19 cellular contexts compared by ENCODE assay signal in genomic region chr15:83475551-83475950, GRCh38. TPM values are rescaled to one million over a fixed set of nuclear protein-coding genes. Genes with fewer than 3 reads are reported as not detected.
DNase-seq lines count a peak whose midpoint lies in the region; ATAC-seq, FAIRE-seq and TF ChIP-seq lines count a peak whose summit lies in the region.
"Had no signal": no experiment of that assay in that cellular context is flagged by ENCODE, and none has a peak within 500 bp of the region (broad histone marks: within the 10 kb centered on the region; RNA-seq: fewer than 3 reads in every experiment).

No MANE protein-coding gene starts in this region.

- no peaks in the 10 kb centered on the region for H3K79me2 ChIP-seq in keratinocyte (ENCODE audit: control insufficient read depth, insufficient read depth, low read length)

- no peak for TF ChIP-seq RAD21 in IMR-90 (IDR thresholded peaks at IDR 0.05; ENCODE audit: low read length)

- H4K5ac ChIP-seq in IMR-90 (ENCODE audit: low read depth, low read length) = no peak overlapping the region

- peak; percentile 51 for DNase-seq in A172 (ENCODE audit: low spot score)
- peak; percentile 12 for DNase-seq in IMR-90
- DNase-seq in bronchial epithelial cell (ENCODE audit: low read depth) = peak; percentile 66
- no peak for DNase-seq in keratinocyte (ENCODE audit: low read depth, low spot score)
- no peak for DNase-seq in activated gamma-delta T cell treated with Interleukin-2 at 50 U/mL for 16 hours
- DNase-seq in GM12892 (ENCODE audit: insufficient read length) = no peak
- DNase-seq in sciatic nerve (ENCODE audit: low spot score) = no peak
- DNase-seq: activated CD4-positive, CD25-positive, alpha-beta regulatory T cell treated with anti-CD3 and anti-CD28 coated beads, Interleukin-2, amount 50 U/mL, for 72 hours; adrenal gland; DMS153; effector CD8-positive, alpha-beta T cell; heart left ventricle; NCI-H2029; NK-92 treated with Interleukin-12 subunit alpha and Interleukin-12 subunit beta, amount 100 ng/mL, for 24 hours; occipital lobe; stimulated activated CD4-positive, alpha-beta T cell treated with anti-CD3 and anti-CD28 coated beads, Interleukin-12 subunit alpha, Interleukin-12 subunit beta, amount 100 ng/mL, for 4 hours; testis had no signal

- H3K4me1 ChIP-seq in IMR-90 (ENCODE audit: control insufficient read depth, insufficient read depth, low read length) (no peaks in the 10 kb centered on the region), keratinocyte (ENCODE audit: control insufficient read depth, extremely low read depth, insufficient read depth, low read length) (peaks cover 3% of the 10 kb centered on the region)
- H3K4me1 ChIP-seq: adrenal gland, heart left ventricle, testis had no signal

- no peak overlapping the region for H3K18ac ChIP-seq in IMR-90 (ENCODE audit: low read depth, low read length)

- TF ChIP-seq CTCF in IMR-90 (conservative IDR thresholded peaks at IDR 0.05; ENCODE audit: low read depth, low read length) = no peak
- no peak for TF ChIP-seq CTCF in bronchial epithelial cell (IDR thresholded peaks at IDR 0.05; ENCODE audit: insufficient read depth, low read length, severe bottlenecking)
- no peak for TF ChIP-seq CTCF in keratinocyte (optimal IDR thresholded peaks at IDR 0.05 in 1 of 3, IDR thresholded peaks at IDR 0.05 in 1 of 3, conservative IDR thresholded peaks at IDR 0.05 in 1 of 3; ENCODE audit: extremely low read depth in 1 of 3, insufficient read depth in 2 of 3, low read length in 3 of 3)

- H3K56ac ChIP-seq in IMR-90 (ENCODE audit: extremely low read depth, insufficient read depth, low read length) = no peak overlapping the region

- no peak overlapping the region for H2BK120ac ChIP-seq in IMR-90 (ENCODE audit: low read depth, low read length)

- H2BK15ac ChIP-seq in IMR-90 (ENCODE audit: low read depth, low read length) = no peak overlapping the region

- no peak overlapping the region for H3K4me2 ChIP-seq in IMR-90 (ENCODE audit: low read depth, low read length)
- H3K4me2 ChIP-seq in keratinocyte (ENCODE audit: control insufficient read depth, extremely low read depth, insufficient read depth, low read depth, low read length) = no peak overlapping the region

- H2AFZ ChIP-seq in IMR-90 (replicated peaks; ENCODE audit: low read length, poor library complexity) = no peak overlapping the region
- H2AFZ ChIP-seq in keratinocyte (ENCODE audit: control insufficient read depth, low read length) = no peak overlapping the region

- H3K79me1 ChIP-seq in IMR-90 (ENCODE audit: low read depth in 1 of 2, low read length in 2 of 2) = no peaks in the 10 kb centered on the region

- FAIRE-seq in bronchial epithelial cell (lab: Jason Lieb, UNC) = no peak
- FAIRE-seq in keratinocyte (lab: Jason Lieb, UNC) = peak; percentile 20
- FAIRE-seq in GM12892 (lab: Jason Lieb, UNC) = no peak

- no CpG with 5 or more reads among the region's 2 CpGs for WGBS in IMR-90 (ENCODE audit: extremely low coverage in 2 of 2, insufficient read length in 1 of 2), 2 experiments

- H3K9me3 ChIP-seq in IMR-90 (ENCODE audit: control insufficient read depth, insufficient read depth, low read length) = no peaks in the 10 kb centered on the region
- no peaks in the 10 kb centered on the region for H3K9me3 ChIP-seq in keratinocyte (ENCODE audit: control insufficient read depth, low read depth, low read length)
- H3K9me3 ChIP-seq: adrenal gland, testis had no signal

- H3K9me1 ChIP-seq in IMR-90 (ENCODE audit: insufficient read depth, low read length) (no peaks in the 10 kb centered on the region), keratinocyte (ENCODE audit: control insufficient read depth, extremely low read depth, insufficient read depth, low read length) (no peaks in the 10 kb centered on the region)

- ATAC-seq in IMR-90 (ENCODE audit: low read depth) (no peak), HG03378 (IDR thresholded peaks at IDR 0.05; ENCODE audit: unreplicated experiment) (no peak), sciatic nerve (no peak)
- ATAC-seq: heart left ventricle had no signal

- H3K14ac ChIP-seq in IMR-90 (replicated peaks; ENCODE audit: low read depth, low read length) = no peak overlapping the region

- BruUV-seq in IMR-90 (replicated peaks; lab: Mats Ljungman, UMichigan) = no TSS peak

- H4K20me1 ChIP-seq in IMR-90 (ENCODE audit: insufficient read depth, low read length) (no peaks in the 10 kb centered on the region), keratinocyte (ENCODE audit: control insufficient read depth, extremely low read depth, insufficient read depth, low read length) (no peaks in the 10 kb centered on the region)

- H4K91ac ChIP-seq in IMR-90 (ENCODE audit: insufficient read depth, low read depth, low read length) = no peak overlapping the region

- H3K27me3 ChIP-seq in IMR-90 (ENCODE audit: control insufficient read depth, insufficient read depth, low read length) (no peaks in the 10 kb centered on the region), bronchial epithelial cell (ENCODE audit: control insufficient read depth, insufficient read depth, low read length) (peaks cover 2% of the 10 kb centered on the region), keratinocyte (ENCODE audit: control insufficient read depth, extremely low read depth, insufficient read depth, low read length) (no peaks in the 10 kb centered on the region)
- H3K27me3 ChIP-seq: adrenal gland, testis had no signal

- H3K36me3 ChIP-seq in IMR-90 (ENCODE audit: control insufficient read depth, insufficient read depth, low read length) (no peaks in the 10 kb centered on the region), bronchial epithelial cell (ENCODE audit: control insufficient read depth, insufficient read depth, low read length) (no peaks in the 10 kb centered on the region), keratinocyte (ENCODE audit: control insufficient read depth in 2 of 2, extremely low read depth in 1 of 2, insufficient read depth in 2 of 2, low read length in 2 of 2) (no peaks in the 10 kb centered on the region)
- H3K36me3 ChIP-seq: adrenal gland, heart left ventricle had no signal

- no peak overlapping the region for H2BK5ac ChIP-seq in IMR-90 (ENCODE audit: low read depth, low read length, poor library complexity, severe bottlenecking)

- H3K9ac ChIP-seq in IMR-90 (ENCODE audit: low read depth, low read length) (no peak overlapping the region), keratinocyte (ENCODE audit: control insufficient read depth, extremely low read depth, insufficient read depth, low read length) (no peak overlapping the region)

- CTCF ChIA-PET in IMR-90 (lab: Yijun Ruan, JAX) = no interaction called here

- no peak overlapping the region for H2BK20ac ChIP-seq in IMR-90 (ENCODE audit: low read depth, low read length)

- no peak overlapping the region for H4K8ac ChIP-seq in IMR-90 (ENCODE audit: low read depth in 2 of 2, low read length in 2 of 2)

- no peak overlapping the region for H3K4ac ChIP-seq in IMR-90 (ENCODE audit: low read depth, low read length)

- no peak overlapping the region for H3K23ac ChIP-seq in IMR-90 (ENCODE audit: low read depth, low read length)

- H3K27ac ChIP-seq in IMR-90 (ENCODE audit: insufficient read depth, low read length) (no peak overlapping the region), keratinocyte (ENCODE audit: control insufficient read depth, insufficient read depth, low read length) (no peak overlapping the region)
- H3K27ac ChIP-seq: adrenal gland, heart left ventricle, testis had no signal

- no peak overlapping the region for H2AK5ac ChIP-seq in IMR-90 (ENCODE audit: low read depth, low read length)

- intact Hi-C loops in IMR-90 (cut with micrococcal nuclease) = no loop called here
- intact Hi-C loops in sciatic nerve (cut with DNase I) = no loop called here

- H3K4me3 ChIP-seq in IMR-90 (ENCODE audit: insufficient read depth, low read depth, low read length) (no peak overlapping the region), bronchial epithelial cell (ENCODE audit: low read depth, low read length) (no peak overlapping the region), keratinocyte (ENCODE audit: control insufficient read depth in 2 of 3, extremely low read depth in 1 of 3, insufficient read depth in 2 of 3, low read depth in 1 of 3, low read length in 3 of 3) (no peak overlapping the region)
- H3K4me3 ChIP-seq: adrenal gland, heart left ventricle, testis had no signal

- dilution Hi-C loops in IMR-90 (cut with HindIII; ENCODE audit: low sequenced_read_pairs, unreplicated experiment) (no loop called here), keratinocyte (cut with MboI; ENCODE audit: extremely low pct_ligation_motif_present, low sequenced_read_pairs) (no loop called here)

- TF ChIP-seq POLR2A in IMR-90 (IDR thresholded peaks at IDR 0.05; ENCODE audit: low read depth, low read length) (no peak), GM12892 (IDR thresholded peaks at IDR 0.05; ENCODE audit: low read depth, low read length) (no peak)

- POLR2A ChIA-PET in IMR-90 (lab: Charles Lee; ENCODE audit: unreplicated experiment) = no interaction called here

- in situ Hi-C loops in IMR-90 (cut with MboI; ENCODE audit: low sequenced_read_pairs) = no loop called here

- no peak overlapping the region for H2AK9ac ChIP-seq in IMR-90 (replicated peaks; ENCODE audit: low read depth, low read length, poor library complexity)

TF ChIP-seq in IMR-90, 13 proteins besides CTCF, POLR2A, EP300 and RAD21 (continues in another document):
- no peak for TF ChIP-seq USF2 (IDR thresholded peaks at IDR 0.05; ENCODE audit: low read depth, low read length)
- TF ChIP-seq RFX5 (IDR thresholded peaks at IDR 0.05; ENCODE audit: low read depth, low read length) = no peak

RNA-seq across cellular contexts. Expression of gene SH3GL3, which starts 28.4 kb away (rescaled TPM):
- total RNA-seq in A172 (2014; rRNA removed; shearing (Covaris generic)) = 0.74 TPM in 1 of 2 replicates, not detected in the other
- total RNA-seq in IMR-90 (2012; rRNA removed) (not detected in 2 replicates), bronchial epithelial cell (0.51 and 1.1 TPM in 2 replicates), sciatic nerve (0.67 TPM)
- polyA plus RNA-seq in IMR-90 (2012; rRNA removed) (not detected in 2 replicates), keratinocyte (0.04 to 0.20 TPM (median 0.07 TPM) in 3 replicates)
- polyA plus RNA-seq in IMR-90 (2012; cell fraction: cytosol; rRNA removed) = not detected in 2 replicates
- polyA plus RNA-seq in IMR-90 (2012; cell fraction: nucleus; rRNA removed; ENCODE audit: low replicate concordance) = not detected in 2 replicates
- 3.4 TPM for polyA plus RNA-seq in keratinocyte (2011; ENCODE audit: low read depth)
- polyA plus RNA-seq in keratinocyte (2011; cell fraction: cytosol; rRNA removed) = 0.12 and 0.16 TPM in 2 replicates
- polyA plus RNA-seq in keratinocyte (2011; cell fraction: nucleus; rRNA removed) = 0.10 TPM in 1 of 2 replicates, not detected in the other
- polyA plus RNA-seq in keratinocyte (2012; ENCODE audit: low replicate concordance) = 0.13 and 1.3 TPM in 2 replicates
- not detected in 3 replicates for polyA minus RNA-seq in keratinocyte
- polyA minus RNA-seq in keratinocyte (2011; cell fraction: cytosol; rRNA and poly(A)+ RNA removed) = not detected
- polyA minus RNA-seq in keratinocyte (2011; cell fraction: nucleus; rRNA and poly(A)+ RNA removed) = not detected in 2 replicates
- polyA plus RNA-seq in GM12892 (2012; ENCODE audit: missing spikeins) = not detected
- total RNA-seq: lung microvascular endothelial cell had no signal
- polyA plus RNA-seq: heart left ventricle had no signal

Comparison
In these comparisons a context has a peak if more than half of its experiments do, and no peak if none do; other contexts are left out.
1. DNase-seq: peak in A172 (single experiment), IMR-90 (single experiment) and bronchial epithelial cell (single experiment); none in keratinocyte (single experiment), activated gamma-delta T cell treated with Interleukin-2 at 50 U/mL for 16 hours (single experiment), GM12892 (single experiment) and sciatic nerve (single experiment).